8 cellular contexts compared by ENCODE assay signal in genomic region chr20:62624325-62624690, GRCh38. TPM values are rescaled to one million over a fixed set of nuclear protein-coding genes. Genes with fewer than 3 reads are reported as not detected.
DNase-seq lines count a peak whose midpoint lies in the region; ATAC-seq and TF ChIP-seq lines count a peak whose summit lies in the region.

No MANE protein-coding gene starts in this region.

- peaks cover 21% of the 10 kb centered on the region for H3K4me1 ChIP-seq in CD4-positive, CD25-positive, alpha-beta regulatory T cell (ENCODE audit: control insufficient read depth, insufficient read depth, low read length, poor library complexity, severe bottlenecking)
- peaks cover 20 to 23% of the 10 kb centered on the region in 2 donors for H3K4me1 ChIP-seq in adrenal gland (replicated peaks in 1 of 2)
- peaks cover 27% of the 10 kb centered on the region for H3K4me1 ChIP-seq in mucosa of descending colon (ENCODE audit: low read depth)

- TF ChIP-seq CTCF in adrenal gland (IDR thresholded peaks at IDR 0.05) (no peak), mucosa of descending colon (IDR thresholded peaks at IDR 0.05) (peak; percentile 28)

- H3K27ac Mint-ChIP-seq in CD4-positive, CD25-positive, alpha-beta regulatory T cell = no peak overlapping the region

- peaks cover 0 to 2% (median 0%) of the 10 kb centered on the region in 7 donors for H3K9me3 Mint-ChIP-seq in CD4-positive, CD25-positive, alpha-beta regulatory T cell

- peaks cover 0 to 19% (median 12%) of the 10 kb centered on the region in 4 donors for H3K4me1 Mint-ChIP-seq in CD4-positive, CD25-positive, alpha-beta regulatory T cell

- peak overlapping the region; percentile 70 for H3K27ac ChIP-seq in CD4-positive, CD25-positive, alpha-beta regulatory T cell (ENCODE audit: insufficient read depth, low read length, poor library complexity, severe bottlenecking)
- H3K27ac ChIP-seq in adrenal gland = peak overlapping the region; percentile 93 to 98 (median 96)

- no peak for DNase-seq in CD4-positive, CD25-positive, alpha-beta regulatory T cell
- DNase-seq in adrenal gland = no peak
- peak; percentile 67 to 82 (median 81) for DNase-seq in mucosa of descending colon
- DNase-seq in iPS-NIHi11 (ENCODE audit: low spot score) = no peak
- no peak for DNase-seq in GM03348 (ENCODE audit: low spot score)
- DNase-seq in AG20443 (ENCODE audit: low spot score) = no peak

- H3K9me3 ChIP-seq in CD4-positive, CD25-positive, alpha-beta regulatory T cell (ENCODE audit: control insufficient read depth in 2 of 2, low read length in 2 of 2) = no peaks in the 10 kb centered on the region
- H3K9me3 ChIP-seq in adrenal gland (replicated peaks in 1 of 3) (no peaks in the 10 kb centered on the region), mucosa of descending colon (no peaks in the 10 kb centered on the region)

- no peak overlapping the region for H3K4me3 Mint-ChIP-seq in CD4-positive, CD25-positive, alpha-beta regulatory T cell

- TF ChIP-seq POLR2A in adrenal gland (IDR thresholded peaks at IDR 0.05) = no peak

- H3K4me3 ChIP-seq in CD4-positive, CD25-positive, alpha-beta regulatory T cell (ENCODE audit: low read depth, low read length) = no peak overlapping the region
- H3K4me3 ChIP-seq in adrenal gland (no peak overlapping the region), mucosa of descending colon (no peak overlapping the region)

- no peaks in the 10 kb centered on the region for H3K27me3 ChIP-seq in CD4-positive, CD25-positive, alpha-beta regulatory T cell (ENCODE audit: control insufficient read depth, insufficient read depth, low read length)
- no peaks in the 10 kb centered on the region for H3K27me3 ChIP-seq in adrenal gland

- 70 to 75% (median 71%) methylated on average over 8 to 9 of the region's 9 CpGs; no CpG with 5 or more reads in 1 of the 4 donors for WGBS in adrenal gland, 4 donors

- ATAC-seq in CD4-positive, CD25-positive, alpha-beta regulatory T cell (ENCODE audit: low read depth in 2 of 2) = peak in 1 of 2 donors; percentile 13
- peak; percentile 44 for ATAC-seq in GM19351 (IDR thresholded peaks at IDR 0.05; ENCODE audit: unreplicated experiment)
- peak; percentile 51 for ATAC-seq in HG03354 (IDR thresholded peaks at IDR 0.05; ENCODE audit: poor library complexity, severe bottlenecking, unreplicated experiment)
- peak; percentile 69 for ATAC-seq in mucosa of descending colon

- H3K36me3 ChIP-seq in CD4-positive, CD25-positive, alpha-beta regulatory T cell (ENCODE audit: control insufficient read depth, insufficient read depth, low read length) = no peaks in the 10 kb centered on the region
- H3K36me3 ChIP-seq in adrenal gland (replicated peaks in 1 of 2) (no peaks in the 10 kb centered on the region), mucosa of descending colon (ENCODE audit: low read depth) (no peaks in the 10 kb centered on the region)

- no peaks in the 10 kb centered on the region for H3K27me3 Mint-ChIP-seq in CD4-positive, CD25-positive, alpha-beta regulatory T cell

- intact Hi-C loops in adrenal gland (cut with DNase I) = no loop called here
- intact Hi-C loops in mucosa of descending colon (cut with DNase I, micrococcal nuclease) = no loop called here

- no peaks in the 10 kb centered on the region for H3K36me3 Mint-ChIP-seq in CD4-positive, CD25-positive, alpha-beta regulatory T cell

RNA-seq across cellular contexts. Expression of gene SLCO4A1, which starts 18.0 kb away (rescaled TPM):
- 7.4 TPM for total RNA-seq in CD4-positive, CD25-positive, alpha-beta regulatory T cell
- 1 to 10 TPM; 1.8 to 2.9 (median 2.7) TPM for polyA plus RNA-seq in CD4-positive, CD25-positive, alpha-beta regulatory T cell
- total RNA-seq in adrenal gland (1 to 10 TPM; 2.4 to 8.6 (median 4.9) TPM), mucosa of descending colon (10 to 100 TPM; 13.3 to 18.5 (median 15.0) TPM)
- polyA plus RNA-seq in adrenal gland = 10 to 100 TPM in 2 of 3 donors, 1 to 10 TPM in 1; 2.9 to 27.0 (median 20.7) TPM

Comparison
In these comparisons a context has a peak if more than half of its experiments do, and no peak if none do; other contexts are left out.
1. DNase-seq: peak in mucosa of descending colon (3 of 3); none in CD4-positive, CD25-positive, alpha-beta regulatory T cell (0 of 3), adrenal gland (0 of 7), iPS-NIHi11 (single experiment), GM03348 (single experiment) and AG20443 (single experiment).